Comparison of ENCODE assay signal across 12 cellular contexts in genomic region chr18:23864620-23865019, GRCh38.
DNase-seq lines count a peak whose midpoint lies in the region; ATAC-seq and TF ChIP-seq lines count a peak whose summit lies in the region.
"Had no signal": no experiment of that assay in that cellular context is flagged by ENCODE, and none has a peak within 500 bp of the region (broad histone marks: within the 10 kb centered on the region; RNA-seq: fewer than 3 reads in every experiment).

No MANE protein-coding gene starts in this region.

- no peaks in the 10 kb centered on the region for H3K79me2 ChIP-seq in MM.1S (ENCODE audit: low read length)
- H3K79me2 ChIP-seq: parathyroid adenoma had no signal

- H3K9me3 ChIP-seq in MM.1S (replicated peaks; ENCODE audit: insufficient read depth, low read length): no peaks in the 10 kb centered on the region

- no peak overlapping the region for H3K4me3 ChIP-seq in MM.1S (ENCODE audit: low read length)
- H3K4me3 ChIP-seq: cardiac muscle cell had no signal

- no peak overlapping the region for H3K27ac ChIP-seq in MM.1S (ENCODE audit: low read length)
- H3K27ac ChIP-seq: cardiac muscle cell, parathyroid adenoma had no signal

- H3K9me2 ChIP-seq in MM.1S (replicated peaks; ENCODE audit: insufficient read depth, low read length): no peaks in the 10 kb centered on the region

- no peaks in the 10 kb centered on the region for H3K36me3 ChIP-seq in MM.1S (replicated peaks; ENCODE audit: insufficient read depth, low read length)
- H3K36me3 ChIP-seq: cardiac muscle cell had no signal

- H3K27me3 Mint-ChIP-seq in osteocyte (ENCODE audit: unreplicated experiment): peaks cover 9% of the 10 kb centered on the region

- no peak overlapping the region for H2AFZ ChIP-seq in MM.1S (ENCODE audit: low read length)
- H2AFZ ChIP-seq: parathyroid adenoma had no signal

- H3K4me1 Mint-ChIP-seq in osteocyte (ENCODE audit: unreplicated experiment): peaks cover 20% of the 10 kb centered on the region

- H3F3A ChIP-seq in MM.1S (ENCODE audit: insufficient read depth, low read length): no peaks in the 10 kb centered on the region

- H3K4me1 ChIP-seq in MM.1S (ENCODE audit: low read length): no peaks in the 10 kb centered on the region
- H3K4me1 ChIP-seq: parathyroid adenoma had no signal

- no peaks in the 10 kb centered on the region for H3K9me3 Mint-ChIP-seq in osteocyte (ENCODE audit: unreplicated experiment)

- no peaks in the 10 kb centered on the region for H3K36me3 Mint-ChIP-seq in osteocyte (ENCODE audit: unreplicated experiment)

- no peak overlapping the region for H3K9ac ChIP-seq in MM.1S (ENCODE audit: low read length)
- H3K9ac ChIP-seq: parathyroid adenoma had no signal

- no peak overlapping the region for H3K4me3 Mint-ChIP-seq in osteocyte (ENCODE audit: unreplicated experiment)

- DNase-seq in MM.1S (peak; percentile 51), osteocyte (ENCODE audit: extremely low spot score, unreplicated experiment) (peak; percentile 3), GM20000 (ENCODE audit: low spot score) (no peak), cerebellar nuclear complex (lab: John Stamatoyannopoulos, UW) (no peak)
- DNase-seq in activated CD8-positive, alpha-beta memory T cell treated with anti-CD3 and anti-CD28 coated beads, Interleukin-2, amount 50 U/mL, for 1 hour (ENCODE audit: extremely low read depth): peak; percentile 34
- DNase-seq: HCEC 1CT, kidney glomerular epithelial cell, NCI-H1694 treated with DMSO at 0.1 percent for 48 hours had no signal

- ATAC-seq in GM18502 (IDR thresholded peaks at IDR 0.05; ENCODE audit: poor library complexity, unreplicated experiment): peak; percentile 60
- no peak for ATAC-seq in GM21381 (IDR thresholded peaks at IDR 0.05; ENCODE audit: unreplicated experiment)

- H3K27ac Mint-ChIP-seq in osteocyte (ENCODE audit: unreplicated experiment): no peak overlapping the region

- no peaks in the 10 kb centered on the region for H4K20me1 ChIP-seq in MM.1S (ENCODE audit: insufficient read depth, low read length)

- H3K27me3 ChIP-seq in MM.1S (replicated peaks; ENCODE audit: insufficient read depth, low read length): no peaks in the 10 kb centered on the region
- H3K27me3 ChIP-seq: cardiac muscle cell had no signal

- H3K4me2 ChIP-seq in MM.1S (ENCODE audit: low read depth, low read length): no peak overlapping the region

- TF ChIP-seq CTCF in MM.1S (IDR thresholded peaks at IDR 0.05; ENCODE audit: low read length): no peak
- no peak for TF ChIP-seq CTCF in osteocyte (IDR thresholded peaks at IDR 0.05)
- no peak for TF ChIP-seq CTCF in GM20000 (IDR thresholded peaks at IDR 0.05; ENCODE audit: extremely low read depth, missing control alignments)

Comparison
In these comparisons a context has a peak if more than half of its experiments do, and no peak if none do; other contexts are left out.
1. DNase-seq: peak in MM.1S (single experiment), activated CD8-positive, alpha-beta memory T cell treated with anti-CD3 and anti-CD28 coated beads, Interleukin-2, amount 50 U/mL, for 1 hour (single experiment) and osteocyte (single experiment); none in GM20000 (single experiment) and cerebellar nuclear complex (0 of 2).